Comparison of ENCODE assay signal across 1 cellular context in genomic region chr11:47357985-47358730, GRCh38.
TF ChIP-seq lines count a peak whose summit lies in the region.

No MANE protein-coding gene starts in this region.

TF ChIP-seq in K562, 482 proteins besides CTCF, POLR2A, EP300 and RAD21:
- TF ChIP-seq ELF2 (CRISPR knock-in tag; IDR thresholded peaks at IDR 0.05): no peak
- TF ChIP-seq BDP1 (IDR thresholded peaks at IDR 0.05; ENCODE audit: insufficient read depth, insufficient read length): no peak
- TF ChIP-seq TARDBP (IDR thresholded peaks at IDR 0.05): peak; percentile 95
- TF ChIP-seq CGGBP1 (CRISPR knock-in tag; IDR thresholded peaks at IDR 0.05): no peak
- 0 out of 4 replicates have a peak, but pooled peaks of 1 of the 2 experiments have one; percentile 26 for TF ChIP-seq HDAC1 (IDR thresholded peaks at IDR 0.05)
- 0 out of 2 replicates have a peak, but pooled peaks have one; percentile 32 for TF ChIP-seq THRB (CRISPR knock-in tag; conservative IDR thresholded peaks at IDR 0.05)
- no peak for TF ChIP-seq GABPB2 (CRISPR knock-in tag; conservative IDR thresholded peaks at IDR 0.05)
- TF ChIP-seq POLR2B (IDR thresholded peaks at IDR 0.05; ENCODE audit: low read depth, partially characterized antibody): peak; percentile 46
- TF ChIP-seq MAX (CRISPR knock-in tag; IDR thresholded peaks at IDR 0.05): 0 out of 2 replicates have a peak, but pooled peaks have one; percentile 15
- peak; percentile 66; the same call in 1 of the 2 replicates for TF ChIP-seq STAT5A (IDR thresholded peaks at IDR 0.05; ENCODE audit: borderline replicate concordance, low read length)
- TF ChIP-seq ATF1 (CRISPR knock-in tag; IDR thresholded peaks at IDR 0.05): no peak
- no peak for TF ChIP-seq ATF1 (tag; IDR thresholded peaks at IDR 0.05)
- TF ChIP-seq EGR1 (conservative IDR thresholded peaks at IDR 0.05): 0 out of 2 replicates have a peak, but pooled peaks have one; percentile 18
